In genomic region chr14:39733741-39734140, GRCh38 we compare ENCODE assay signal across 19 cellular contexts.
DNase-seq lines count a peak whose midpoint lies in the region; ATAC-seq, FAIRE-seq and TF ChIP-seq lines count a peak whose summit lies in the region.
"Had no signal": no experiment of that assay in that cellular context is flagged by ENCODE, and none has a peak within 500 bp of the region (broad histone marks: within the 10 kb centered on the region; RNA-seq: fewer than 3 reads in every experiment).

No MANE protein-coding gene starts in this region.

- in situ Hi-C loops in GM12878 (cut with MboI) = no loop called here

- TF ChIP-seq EP300 in GM12878 (IDR thresholded peaks at IDR 0.05; ENCODE audit: borderline replicate concordance in 1 of 2, control insufficient read depth in 1 of 2, low read depth in 2 of 2, low read length in 2 of 2) = no peak

- no peak overlapping the region for H3K27ac Mint-ChIP-seq in endodermal cell
- H3K27ac Mint-ChIP-seq: CD8-positive, alpha-beta T cell; H9; T-helper 2 cell treated with Interferon-gamma antibody and Interleukin-4, amounts not matched to agents 5 μg/mL and 100 μg/mL, for 36 hours had no signal

- H3K79me2 ChIP-seq in GM12878 (ENCODE audit: control insufficient read depth, insufficient read depth, low read length) = no peaks in the 10 kb centered on the region

- H3K27ac ChIP-seq in GM12878 (ENCODE audit: control insufficient read depth, insufficient read depth) (no peak overlapping the region), endodermal cell (ENCODE audit: low read depth, low read length) (no peak overlapping the region)
- H3K27ac ChIP-seq: BLaER1, HL-60, SJCRH30 had no signal

- no peak for TF ChIP-seq POLR2A in GM12878 (IDR thresholded peaks at IDR 0.05; ENCODE audit: low read depth, low read length)

- FAIRE-seq in GM12878 (lab: Jason Lieb, UNC) = no peak
- FAIRE-seq: A204.1 had no signal

- H3K4me1 ChIP-seq in GM12878 (ENCODE audit: control insufficient read depth, insufficient read depth, low read length) (no peaks in the 10 kb centered on the region), endodermal cell (ENCODE audit: control insufficient read depth, insufficient read depth, low read length) (peaks cover 3% of the 10 kb centered on the region)
- H3K4me1 ChIP-seq: BLaER1, SJCRH30 had no signal

- BruUV-seq in GM12878 (replicated peaks; lab: Mats Ljungman, UMichigan) = no TSS peak

- CTCF ChIA-PET in GM12878 (lab: Yijun Ruan, JAX) = no interaction called here

- DNase-seq in GM12878 (ENCODE audit: low read depth, low spot score) (no peak), foreskin melanocyte (no peak), endodermal cell (no peak)
- DNase-seq: CD8-positive, alpha-beta T cell; NCI-H1105 treated with DMSO at 0.1 percent for 48 hours; NCI-H187; NK-92 treated with Interleukin-12 subunit alpha and Interleukin-12 subunit beta, amount 100 ng/mL, for 24 hours; PC-3; SJCRH30 had no signal

- no peaks in the 10 kb centered on the region for H4K20me1 ChIP-seq in GM12878 (ENCODE audit: control insufficient read depth, insufficient read depth)
- H4K20me1 ChIP-seq: BLaER1 had no signal

- 28% methylated on average over 1 of the region's 1 CpG for WGBS in GM12878 (ENCODE audit: insufficient coverage, insufficient replicate concordance, low lambda C conversion rate, missing lambda C conversion rate)
- WGBS in endodermal cell (ENCODE audit: insufficient coverage in 1 of 2, insufficient read length in 1 of 2), 2 experiments = 88% methylated on average over 1 of the region's 1 CpG; no CpG with 5 or more reads in 1 of the 2 experiments

- TF ChIP-seq CTCF in GM12878 (IDR thresholded peaks at IDR 0.05 in 2 of 3, conservative IDR thresholded peaks at IDR 0.05 in 1 of 3; ENCODE audit: control insufficient read depth in 2 of 3, extremely low read depth in 1 of 3, insufficient read depth in 1 of 3, low read depth in 3 of 3, low read length in 3 of 3) = no peak
- TF ChIP-seq CTCF in endodermal cell (conservative IDR thresholded peaks at IDR 0.05) = no peak

- SMC1A ChIA-PET in GM12878 (lab: Charles Lee; ENCODE audit: uncharacterized antibody, unreplicated experiment) = interaction anchor here (0.6 to 1.4 kb wide), 4 partner anchors 19 to 547 kb away, joined by 3 to 4 read pairs (median 3); no protein-coding TSS in a partner anchor

- H3K9me3 Mint-ChIP-seq in endodermal cell = peaks cover 8% of the 10 kb centered on the region

- RAD21 ChIA-PET in GM12878 (lab: Charles Lee; ENCODE audit: unreplicated experiment) = no interaction called here

- POLR2A ChIA-PET in GM12878 (lab: Charles Lee) = no interaction called here

- no peaks in the 10 kb centered on the region for H3K27me3 Mint-ChIP-seq in endodermal cell (ENCODE audit: insufficient read depth)

- H3K27me3 ChIP-seq in GM12878 (replicated peaks in 1 of 2; ENCODE audit: control insufficient read depth in 2 of 2, insufficient read depth in 2 of 2, low read length in 1 of 2) (no peaks in the 10 kb centered on the region), endodermal cell (ENCODE audit: control insufficient read depth, insufficient read depth, low read length, poor library complexity, severe bottlenecking) (no peaks in the 10 kb centered on the region)
- H3K27me3 ChIP-seq: BLaER1, SJCRH30 had no signal

- no peak for TF ChIP-seq RAD21 in GM12878 (IDR thresholded peaks at IDR 0.05; ENCODE audit: insufficient read depth, low read depth, low read length)

- peaks cover 4% of the 10 kb centered on the region for H3K4me1 Mint-ChIP-seq in endodermal cell

- H3K9me3 ChIP-seq in GM12878 (replicated peaks; ENCODE audit: control insufficient read depth, insufficient read depth, low read length) (no peaks in the 10 kb centered on the region; the same call in 2 of the 3 replicates), endodermal cell (ENCODE audit: control insufficient read depth, low read length) (peaks cover 15% of the 10 kb centered on the region)
- H3K9me3 ChIP-seq: BLaER1, SJCRH30 had no signal

- no peak overlapping the region for H3K4me3 ChIP-seq in GM12878
- H3K4me3 ChIP-seq in endodermal cell (ENCODE audit: low read length) = no peak overlapping the region
- H3K4me3 ChIP-seq: BLaER1, SJCRH30 had no signal

- H3K36me3 ChIP-seq in GM12878 (ENCODE audit: control insufficient read depth in 2 of 2, insufficient read depth in 2 of 2, low read length in 1 of 2) (no peaks in the 10 kb centered on the region), endodermal cell (ENCODE audit: control insufficient read depth, insufficient read depth, low read length) (no peaks in the 10 kb centered on the region)
- H3K36me3 ChIP-seq: BLaER1, SJCRH30 had no signal

- no peak overlapping the region for H3K4me2 ChIP-seq in GM12878 (ENCODE audit: control insufficient read depth, insufficient read depth)
- H3K4me2 ChIP-seq: BLaER1 had no signal

- no peak overlapping the region for H3K4me3 Mint-ChIP-seq in endodermal cell
- H3K4me3 Mint-ChIP-seq: CD8-positive, alpha-beta T cell; H9; T-helper 2 cell treated with Interferon-gamma antibody and Interleukin-4, amounts not matched to agents 5 μg/mL and 100 μg/mL, for 36 hours had no signal

- ATAC-seq in GM18511 (IDR thresholded peaks at IDR 0.05; ENCODE audit: unreplicated experiment) = peak; percentile 81
- ATAC-seq in GM19467 (IDR thresholded peaks at IDR 0.05; ENCODE audit: unreplicated experiment) = peak; percentile 74
- ATAC-seq in HG03354 (IDR thresholded peaks at IDR 0.05; ENCODE audit: poor library complexity, severe bottlenecking, unreplicated experiment) = peak; percentile 63
- ATAC-seq in GM12878 = peak; percentile 59
- no peak for ATAC-seq in GM21367 (IDR thresholded peaks at IDR 0.05; ENCODE audit: unreplicated experiment)
- ATAC-seq in HG03025 (IDR thresholded peaks at IDR 0.05; ENCODE audit: low FRiP score, unreplicated experiment) = no peak
- ATAC-seq: CD8-positive, alpha-beta T cell; PC-3 had no signal

- H3K36me3 Mint-ChIP-seq in endodermal cell (ENCODE audit: low read depth) = peaks cover 2% of the 10 kb centered on the region
- H3K36me3 Mint-ChIP-seq: CD8-positive, alpha-beta T cell had no signal

- no peak overlapping the region for H2AFZ ChIP-seq in GM12878 (ENCODE audit: control insufficient read depth, low read depth, low read length)

- intact Hi-C loops in GM12878 (cut with micrococcal nuclease; ENCODE audit: unreplicated experiment) = no loop called here

- H3K9ac ChIP-seq in GM12878 (ENCODE audit: control insufficient read depth, insufficient read depth, low read length) = no peak overlapping the region
- no peak overlapping the region for H3K9ac ChIP-seq in endodermal cell (ENCODE audit: extremely low read depth, low read length, poor library complexity, severe bottlenecking)
- H3K9ac ChIP-seq: BLaER1 had no signal

TF ChIP-seq in GM12878, 131 proteins besides CTCF, POLR2A, EP300 and RAD21:
- no peak for TF ChIP-seq ELK1 (IDR thresholded peaks at IDR 0.05; ENCODE audit: low read depth, low read length)
- no peak for TF ChIP-seq ZNF274 (IDR thresholded peaks at IDR 0.05; ENCODE audit: insufficient read depth, insufficient read length)
- TF ChIP-seq HSF1 (IDR thresholded peaks at IDR 0.05; ENCODE audit: low read depth, low read length) = no peak
- no peak for TF ChIP-seq USF2 (IDR thresholded peaks at IDR 0.05; ENCODE audit: borderline replicate concordance, low read depth, low read length)
- no peak for TF ChIP-seq GABPA (IDR thresholded peaks at IDR 0.05; ENCODE audit: low read depth)
- no peak for TF ChIP-seq JUNB (IDR thresholded peaks at IDR 0.05)
- TF ChIP-seq RUNX3 (IDR thresholded peaks at IDR 0.05; ENCODE audit: low read length) = peak; percentile 32; the same call in 1 of the 2 replicates
- TF ChIP-seq POU2F2 (IDR thresholded peaks at IDR 0.05; ENCODE audit: borderline replicate concordance, low read depth, low read length) = no peak

Comparison
In these comparisons a context has a peak if more than half of its experiments do, and no peak if none do; other contexts are left out.
1. ATAC-seq: peak in GM18511 (single experiment), GM19467 (single experiment), HG03354 (single experiment) and GM12878 (single experiment); none in GM21367 (single experiment) and HG03025 (single experiment).